Comparison of ENCODE assay signal across 8 cellular contexts in genomic region chr13:110705356-110705825, GRCh38. TPM values are rescaled to one million over a fixed set of nuclear protein-coding genes. Genes with fewer than 3 reads are reported as not detected.
DNase-seq lines count a peak whose midpoint lies in the region; ATAC-seq and TF ChIP-seq lines count a peak whose summit lies in the region.

No MANE protein-coding gene starts in this region.

- H3K9ac ChIP-seq in DND-41 (ENCODE audit: low read depth, low read length), result peak overlapping the region; percentile 85

- peak overlapping the region; percentile 70 for H3K27ac Mint-ChIP-seq in endothelial cell (ENCODE audit: unreplicated experiment)

- peaks cover 10% of the 10 kb centered on the region for H3K27me3 Mint-ChIP-seq in endothelial cell (ENCODE audit: unreplicated experiment)

- H3K9me3 ChIP-seq in DND-41 (ENCODE audit: insufficient read depth, low read length, severe bottlenecking) (no peaks in the 10 kb centered on the region), osteoblast (ENCODE audit: low read depth, low read length) (no peaks in the 10 kb centered on the region)

- H3K27ac ChIP-seq in DND-41 (ENCODE audit: low read length), result peak overlapping the region; percentile 75
- H3K27ac ChIP-seq in osteoblast (ENCODE audit: low read depth, low read length), result peak overlapping the region; percentile 97

- TF ChIP-seq CTCF in DND-41 (IDR thresholded peaks at IDR 0.05; ENCODE audit: borderline replicate concordance, extremely low read depth, low read length, poor library complexity, severe bottlenecking) (no peak), endothelial cell (IDR thresholded peaks at IDR 0.05; ENCODE audit: unreplicated experiment) (no peak), osteoblast (IDR thresholded peaks at IDR 0.05; ENCODE audit: extremely low read depth, low read depth, low read length) (no peak)

- H4K20me1 ChIP-seq in DND-41 (ENCODE audit: insufficient read depth, low read length), result peaks cover 10% of the 10 kb centered on the region; the same call in 1 of the 2 replicates
- peaks cover 4% of the 10 kb centered on the region for H4K20me1 ChIP-seq in osteoblast (ENCODE audit: insufficient read depth, low read length)

- no peak for ATAC-seq in DND-41 (ENCODE audit: insufficient read depth, low read depth)
- no peak for ATAC-seq in HG03196 (IDR thresholded peaks at IDR 0.05; ENCODE audit: unreplicated experiment)
- ATAC-seq in GM21367 (IDR thresholded peaks at IDR 0.05; ENCODE audit: unreplicated experiment), result no peak

- H2AFZ ChIP-seq in DND-41 (ENCODE audit: low read depth, low read length) (peak overlapping the region; percentile 75), osteoblast (ENCODE audit: low read length) (no peak overlapping the region)

- H3K27me3 ChIP-seq in DND-41 (ENCODE audit: insufficient read depth, low read length, poor library complexity), result no peaks in the 10 kb centered on the region
- no peaks in the 10 kb centered on the region for H3K27me3 ChIP-seq in osteoblast (ENCODE audit: insufficient read depth, low read length)

- H3K4me3 ChIP-seq in DND-41 (ENCODE audit: low read depth in 1 of 2, low read length in 2 of 2), result peak overlapping the region; percentile 50 to 76; a peak in 3 of 4 replicates
- H3K4me3 ChIP-seq in osteoblast (ENCODE audit: insufficient read depth, low read length), result peak overlapping the region; percentile 86

- H3K4me3 Mint-ChIP-seq in endothelial cell (ENCODE audit: unreplicated experiment), result peak overlapping the region; percentile 95

- H3K4me1 ChIP-seq in DND-41 (ENCODE audit: insufficient read depth, low read length) (peaks cover 28% of the 10 kb centered on the region), osteoblast (ENCODE audit: insufficient read depth, low read length) (peaks cover 41% of the 10 kb centered on the region)

- H3K4me1 Mint-ChIP-seq in endothelial cell (ENCODE audit: unreplicated experiment), result peaks cover 10% of the 10 kb centered on the region

- H3K79me2 ChIP-seq in DND-41 (ENCODE audit: insufficient read depth, low read length) (peaks cover 38% of the 10 kb centered on the region), osteoblast (ENCODE audit: insufficient read depth, low read length) (peaks cover 48% of the 10 kb centered on the region)

- H3K36me3 ChIP-seq in DND-41 (ENCODE audit: insufficient read depth, low read length) (peaks cover 30% of the 10 kb centered on the region), osteoblast (ENCODE audit: insufficient read depth, low read length) (peaks cover 24% of the 10 kb centered on the region)

- peaks cover 11% of the 10 kb centered on the region for H3K36me3 Mint-ChIP-seq in endothelial cell (ENCODE audit: low read depth, unreplicated experiment)

- no peak for DNase-seq in DND-41
- DNase-seq in OCI-M1 (lab: John Stamatoyannopoulos, UW), result peak; percentile 28
- no peak for DNase-seq in endothelial cell (ENCODE audit: low spot score)
- DNase-seq in osteoblast (ENCODE audit: insufficient read length, low spot score, missing footprints), result no peak
- no peak for DNase-seq in middle frontal gyrus (ENCODE audit: extremely low spot score, low spot score)
- DNase-seq in stimulated activated naive CD4-positive, alpha-beta T cell (lab: John Stamatoyannopoulos, UW), result no peak

- H3K4me2 ChIP-seq in DND-41 (ENCODE audit: insufficient read depth, low read length) (peak overlapping the region; percentile 97), osteoblast (ENCODE audit: insufficient read depth, low read length) (peak overlapping the region; percentile 95)

- no peaks in the 10 kb centered on the region for H3K9me3 Mint-ChIP-seq in endothelial cell (ENCODE audit: unreplicated experiment)

RNA-seq across cellular contexts. Expression of gene CARS2, which starts 0.5 kb away (rescaled TPM):
- 36.0 TPM for total RNA-seq in endothelial cell (ENCODE audit: unreplicated experiment)
- 154 and 161 TPM in 2 replicates for total RNA-seq in osteoblast

RNA-seq across cellular contexts. Expression of gene ING1, which starts 8.1 kb away (rescaled TPM):
- 9.9 TPM for total RNA-seq in endothelial cell (ENCODE audit: unreplicated experiment)
- 9.1 and 10.5 TPM in 2 replicates for total RNA-seq in osteoblast
